Comparison of ENCODE assay signal across 14 cellular contexts in genomic region chr16:11706180-11706742, GRCh38. TPM values are rescaled to one million over a fixed set of nuclear protein-coding genes. Genes with fewer than 3 reads are reported as not detected.
DNase-seq lines count a peak whose midpoint lies in the region; ATAC-seq and TF ChIP-seq lines count a peak whose summit lies in the region.
"Had no signal": no experiment of that assay in that cellular context is flagged by ENCODE, and none has a peak within 500 bp of the region (broad histone marks: within the 10 kb centered on the region; RNA-seq: fewer than 3 reads in every experiment).

No MANE protein-coding gene starts in this region.

- no peak for TF ChIP-seq POLR2A in IMR-90 (IDR thresholded peaks at IDR 0.05; ENCODE audit: low read depth, low read length)
- TF ChIP-seq POLR2A in transverse colon (IDR thresholded peaks at IDR 0.05), result no peak
- TF ChIP-seq POLR2A in esophagus muscularis mucosa (IDR thresholded peaks at IDR 0.05; ENCODE audit: low read depth), result no peak

- H2BK120ac ChIP-seq in IMR-90 (ENCODE audit: low read depth, low read length), result no peak overlapping the region

- H3K56ac ChIP-seq in IMR-90 (ENCODE audit: extremely low read depth, insufficient read depth, low read length), result no peak overlapping the region

- H3K23ac ChIP-seq in IMR-90 (ENCODE audit: low read depth, low read length), result peak overlapping the region; percentile 35; the same call in 1 of the 2 replicates

- H3K4ac ChIP-seq in IMR-90 (ENCODE audit: low read depth, low read length), result no peak overlapping the region

- H3K27ac ChIP-seq in IMR-90 (ENCODE audit: insufficient read depth, low read length), result no peak overlapping the region
- peak overlapping the region in 1 of 4 donors; percentile 6 for H3K27ac ChIP-seq in transverse colon
- no peak overlapping the region for H3K27ac ChIP-seq in esophagus muscularis mucosa (replicated peaks in 1 of 4)
- no peak overlapping the region for H3K27ac ChIP-seq in hepatocyte

- peak; percentile 33 for DNase-seq in IMR-90
- DNase-seq in left cardiac atrium, result peak; percentile 29
- DNase-seq in transverse colon, result peak; percentile 50
- DNase-seq in esophagus muscularis mucosa (ENCODE audit: extremely low spot score), result no peak
- no peak for DNase-seq in hepatocyte (ENCODE audit: low spot score)
- DNase-seq: activated T-cell treated with anti-CD3 and anti-CD28 coated beads, Interleukin-2, amount 50 U/mL, for 72 hours; COR-L47; islet precursor cell; stimulated activated CD4-positive, alpha-beta T cell treated with anti-CD3 and anti-CD28 coated beads, Interleukin-1b, Interleukin-23, amount 100 ng/mL, for 48 hours had no signal

- CTCF ChIA-PET in IMR-90 (lab: Yijun Ruan, JAX), result no interaction called here

- no peak overlapping the region for H4K8ac ChIP-seq in IMR-90 (ENCODE audit: low read depth in 2 of 2, low read length in 2 of 2)

- H3K79me1 ChIP-seq in IMR-90 (ENCODE audit: low read depth in 1 of 2, low read length in 2 of 2), result peaks cover 28 to 47% of the 10 kb centered on the region in 2 experiments

- H3K4me2 ChIP-seq in IMR-90 (ENCODE audit: low read depth, low read length), result no peak overlapping the region
- H3K4me2 ChIP-seq in hepatocyte, result no peak overlapping the region

- BruUV-seq in IMR-90 (replicated peaks; lab: Mats Ljungman, UMichigan), result no TSS peak

- TF ChIP-seq EP300 in transverse colon (IDR thresholded peaks at IDR 0.05; ENCODE audit: low read depth) (no peak), esophagus muscularis mucosa (IDR thresholded peaks at IDR 0.05) (no peak)

- H3K4me3 ChIP-seq in IMR-90 (ENCODE audit: insufficient read depth, low read depth, low read length), result no peak overlapping the region
- no peak overlapping the region for H3K4me3 ChIP-seq in transverse colon
- H3K4me3 ChIP-seq in esophagus muscularis mucosa, result no peak overlapping the region
- no peak overlapping the region for H3K4me3 ChIP-seq in hepatocyte
- H3K4me3 ChIP-seq: breast epithelium had no signal

- no peaks in the 10 kb centered on the region for H3K9me3 ChIP-seq in IMR-90 (ENCODE audit: control insufficient read depth, insufficient read depth, low read length)
- no peaks in the 10 kb centered on the region for H3K9me3 ChIP-seq in transverse colon
- no peaks in the 10 kb centered on the region for H3K9me3 ChIP-seq in esophagus muscularis mucosa
- no peaks in the 10 kb centered on the region for H3K9me3 ChIP-seq in hepatocyte (ENCODE audit: low read depth)
- H3K9me3 ChIP-seq: breast epithelium had no signal

- H2AK9ac ChIP-seq in IMR-90 (replicated peaks; ENCODE audit: low read depth, low read length, poor library complexity), result no peak overlapping the region

- H4K5ac ChIP-seq in IMR-90 (ENCODE audit: low read depth, low read length), result no peak overlapping the region

- H4K20me1 ChIP-seq in IMR-90 (ENCODE audit: insufficient read depth, low read length) (peaks cover 11% of the 10 kb centered on the region), hepatocyte (ENCODE audit: insufficient read depth, poor library complexity, severe bottlenecking) (no peaks in the 10 kb centered on the region)

- WGBS in IMR-90 (ENCODE audit: extremely low coverage in 2 of 2, insufficient read length in 1 of 2), 2 experiments, result no CpG with 5 or more reads among the region's 5 CpGs
- WGBS in transverse colon (ENCODE audit: low coverage in 1 of 2), 2 donors, result 96% methylated on average over 5 of the region's 5 CpGs; no CpG with 5 or more reads in 1 of the 2 donors
- 94% methylated on average over 3 of the region's 5 CpGs for WGBS in esophagus muscularis mucosa
- WGBS in hepatocyte (ENCODE audit: low lambda C conversion rate, missing lambda C conversion rate), result 94% methylated on average over 5 of the region's 5 CpGs

- peaks cover 55% of the 10 kb centered on the region for H3K79me2 ChIP-seq in hepatocyte

- intact Hi-C loops in IMR-90 (cut with micrococcal nuclease), result no loop called here
- intact Hi-C loops in left cardiac atrium (cut with DNase I), result no loop called here
- intact Hi-C loops in transverse colon (cut with DNase I; ENCODE audit: low total_unique reads), result no loop called here
- intact Hi-C loops in esophagus muscularis mucosa (cut with DNase I), result no loop called here

- no peaks in the 10 kb centered on the region for H3K9me2 ChIP-seq in hepatocyte (replicated peaks; ENCODE audit: insufficient read depth)

- ATAC-seq in GM19468 (IDR thresholded peaks at IDR 0.05; ENCODE audit: extremely low read depth, unreplicated experiment) (peak; percentile 18), IMR-90 (ENCODE audit: low read depth) (no peak), left cardiac atrium (peak; percentile 90 to 92), HG03565 (IDR thresholded peaks at IDR 0.05; ENCODE audit: unreplicated experiment) (no peak), HG02870 (IDR thresholded peaks at IDR 0.05; ENCODE audit: unreplicated experiment) (no peak)
- ATAC-seq: activated T-cell treated with anti-CD3 and anti-CD28 coated beads, Interleukin-2, amount 50 U/mL, for 72 hours; esophagus mucosa had no signal

- no peak overlapping the region for H3K9ac ChIP-seq in IMR-90 (ENCODE audit: low read depth, low read length)

- H4K91ac ChIP-seq in IMR-90 (ENCODE audit: insufficient read depth, low read depth, low read length), result no peak overlapping the region

- H2AK5ac ChIP-seq in IMR-90 (ENCODE audit: low read depth, low read length), result 0 out of 2 replicates have a peak overlapping the region, but pooled peaks have one; percentile 11

- H2AFZ ChIP-seq in IMR-90 (replicated peaks; ENCODE audit: low read length, poor library complexity), result no peak overlapping the region
- H2AFZ ChIP-seq in hepatocyte, result no peak overlapping the region

- peaks cover 12% of the 10 kb centered on the region for H3K9me1 ChIP-seq in IMR-90 (ENCODE audit: insufficient read depth, low read length)

- H2BK20ac ChIP-seq in IMR-90 (ENCODE audit: low read depth, low read length), result no peak overlapping the region

- peaks cover 8% of the 10 kb centered on the region for H3K36me3 ChIP-seq in IMR-90 (ENCODE audit: control insufficient read depth, insufficient read depth, low read length)
- peaks cover 0 to 8% (median 0%) of the 10 kb centered on the region in 4 donors for H3K36me3 ChIP-seq in transverse colon
- H3K36me3 ChIP-seq in esophagus muscularis mucosa, result peaks cover 0 to 50% (median 16%) of the 10 kb centered on the region in 4 donors
- no peaks in the 10 kb centered on the region for H3K36me3 ChIP-seq in hepatocyte (replicated peaks; ENCODE audit: insufficient read depth, low read depth)
- H3K36me3 ChIP-seq: breast epithelium had no signal

- H2BK15ac ChIP-seq in IMR-90 (ENCODE audit: low read depth, low read length), result no peak overlapping the region

- no peak for TF ChIP-seq RAD21 in IMR-90 (IDR thresholded peaks at IDR 0.05; ENCODE audit: low read length)

- dilution Hi-C loops in IMR-90 (cut with HindIII; ENCODE audit: low sequenced_read_pairs, unreplicated experiment), result no loop called here

- H3K27me3 ChIP-seq in IMR-90 (ENCODE audit: control insufficient read depth, insufficient read depth, low read length) (no peaks in the 10 kb centered on the region), transverse colon (no peaks in the 10 kb centered on the region), esophagus muscularis mucosa (no peaks in the 10 kb centered on the region), hepatocyte (no peaks in the 10 kb centered on the region)
- H3K27me3 ChIP-seq: breast epithelium had no signal

- H3K14ac ChIP-seq in IMR-90 (replicated peaks; ENCODE audit: low read depth, low read length), result no peak overlapping the region

- no peak for TF ChIP-seq CTCF in IMR-90 (conservative IDR thresholded peaks at IDR 0.05; ENCODE audit: low read depth, low read length)
- no peak for TF ChIP-seq CTCF in transverse colon (IDR thresholded peaks at IDR 0.05)
- TF ChIP-seq CTCF in esophagus muscularis mucosa (IDR thresholded peaks at IDR 0.05), result no peak
- TF ChIP-seq CTCF in hepatocyte (IDR thresholded peaks at IDR 0.05; ENCODE audit: poor library complexity), result no peak

- POLR2A ChIA-PET in IMR-90 (lab: Charles Lee; ENCODE audit: unreplicated experiment), result no interaction called here

- in situ Hi-C loops in IMR-90 (cut with MboI; ENCODE audit: low sequenced_read_pairs), result no loop called here
- in situ Hi-C loops in transverse colon (cut with MboI; ENCODE audit: low pct_ligation_motif_present in 1 of 4, low pct_unique_long_range_greater_than_20kb in 1 of 4, low sequenced_read_pairs in 3 of 4), result loop anchor here in 2 of 4 donors (25.0 kb wide), 1 partner anchor 319 kb away; no protein-coding TSS in a partner anchor

- no peak overlapping the region for H2BK5ac ChIP-seq in IMR-90 (ENCODE audit: low read depth, low read length, poor library complexity, severe bottlenecking)

- H3K18ac ChIP-seq in IMR-90 (ENCODE audit: low read depth, low read length), result no peak overlapping the region

- H3K4me1 ChIP-seq in IMR-90 (ENCODE audit: control insufficient read depth, insufficient read depth, low read length) (peaks cover 4% of the 10 kb centered on the region; the same call in 1 of the 2 replicates), transverse colon (no peaks in the 10 kb centered on the region), esophagus muscularis mucosa (peaks cover 7 to 23% (median 20%) of the 10 kb centered on the region in 4 donors), hepatocyte (ENCODE audit: insufficient read depth) (no peaks in the 10 kb centered on the region)
- H3K4me1 ChIP-seq: breast epithelium had no signal

TF ChIP-seq in IMR-90, 13 proteins besides CTCF, POLR2A, EP300 and RAD21:
- TF ChIP-seq BHLHE40 (IDR thresholded peaks at IDR 0.05; ENCODE audit: low read depth, low read length) (no peak), RCOR1 (IDR thresholded peaks at IDR 0.05; ENCODE audit: insufficient replicate concordance, low read length) (no peak)

RNA-seq across cellular contexts. Expression of gene TXNDC11, which starts 36.4 kb away (rescaled TPM):
- total RNA-seq in IMR-90 (2012; rRNA removed), result 23.9 and 25.3 TPM in 2 replicates
- 42.9 and 50.0 TPM in 2 replicates for polyA plus RNA-seq in IMR-90 (2012; rRNA removed)
- 37.8 and 42.7 TPM in 2 replicates for polyA plus RNA-seq in IMR-90 (2012; cell fraction: cytosol; rRNA removed)
- polyA plus RNA-seq in IMR-90 (2012; cell fraction: nucleus; rRNA removed; ENCODE audit: low replicate concordance), result 42.1 and 47.2 TPM in 2 replicates
- total RNA-seq in left cardiac atrium, result 10 to 100 TPM; 21.8 to 30.4 TPM
- 100 to 1,000 TPM in 1 of 4 donors, 10 to 100 TPM in 3; 66.8 to 105 (median 71.1) TPM for total RNA-seq in transverse colon
- total RNA-seq in esophagus muscularis mucosa, result 10 to 100 TPM; 32.4 to 47.2 (median 38.2) TPM
- 48.7 and 59.4 TPM in 2 replicates for total RNA-seq in hepatocyte
- polyA plus RNA-seq in hepatocyte, result 58.5 and 59.4 TPM in 2 replicates

RNA-seq across cellular contexts. Expression of gene SNN, which starts 38.0 kb away (rescaled TPM):
- total RNA-seq in IMR-90 (2012; rRNA removed), result 8.6 and 10.0 TPM in 2 replicates
- 11.8 and 13.0 TPM in 2 replicates for polyA plus RNA-seq in IMR-90 (2012; rRNA removed)
- 9.3 and 14.5 TPM in 2 replicates for polyA plus RNA-seq in IMR-90 (2012; cell fraction: cytosol; rRNA removed)
- 7.9 and 13.2 TPM in 2 replicates for polyA plus RNA-seq in IMR-90 (2012; cell fraction: nucleus; rRNA removed; ENCODE audit: low replicate concordance)
- total RNA-seq in left cardiac atrium, result 10 to 100 TPM; 27.5 to 33.7 TPM
- 10 to 100 TPM in 2 of 4 donors, 1 to 10 TPM in 2; 4.9 to 12.3 (median 8.6) TPM for total RNA-seq in transverse colon
- 10 to 100 TPM; 30.7 to 66.9 (median 33.6) TPM for total RNA-seq in esophagus muscularis mucosa
- total RNA-seq in hepatocyte, result 18.8 and 18.9 TPM in 2 replicates
- 16.4 and 16.7 TPM in 2 replicates for polyA plus RNA-seq in hepatocyte

Comparison
In these comparisons a context has a peak if more than half of its experiments do, and no peak if none do; other contexts are left out.
1. ATAC-seq: peak in GM19468 (single experiment) and left cardiac atrium (2 of 2); none in IMR-90 (single experiment), HG03565 (single experiment) and HG02870 (single experiment).
2. DNase-seq: peak in IMR-90 (single experiment), left cardiac atrium (single experiment) and transverse colon (single experiment); none in esophagus muscularis mucosa (single experiment) and hepatocyte (single experiment).